8 cellular contexts compared by ENCODE assay signal in the genomic region with DNA sequence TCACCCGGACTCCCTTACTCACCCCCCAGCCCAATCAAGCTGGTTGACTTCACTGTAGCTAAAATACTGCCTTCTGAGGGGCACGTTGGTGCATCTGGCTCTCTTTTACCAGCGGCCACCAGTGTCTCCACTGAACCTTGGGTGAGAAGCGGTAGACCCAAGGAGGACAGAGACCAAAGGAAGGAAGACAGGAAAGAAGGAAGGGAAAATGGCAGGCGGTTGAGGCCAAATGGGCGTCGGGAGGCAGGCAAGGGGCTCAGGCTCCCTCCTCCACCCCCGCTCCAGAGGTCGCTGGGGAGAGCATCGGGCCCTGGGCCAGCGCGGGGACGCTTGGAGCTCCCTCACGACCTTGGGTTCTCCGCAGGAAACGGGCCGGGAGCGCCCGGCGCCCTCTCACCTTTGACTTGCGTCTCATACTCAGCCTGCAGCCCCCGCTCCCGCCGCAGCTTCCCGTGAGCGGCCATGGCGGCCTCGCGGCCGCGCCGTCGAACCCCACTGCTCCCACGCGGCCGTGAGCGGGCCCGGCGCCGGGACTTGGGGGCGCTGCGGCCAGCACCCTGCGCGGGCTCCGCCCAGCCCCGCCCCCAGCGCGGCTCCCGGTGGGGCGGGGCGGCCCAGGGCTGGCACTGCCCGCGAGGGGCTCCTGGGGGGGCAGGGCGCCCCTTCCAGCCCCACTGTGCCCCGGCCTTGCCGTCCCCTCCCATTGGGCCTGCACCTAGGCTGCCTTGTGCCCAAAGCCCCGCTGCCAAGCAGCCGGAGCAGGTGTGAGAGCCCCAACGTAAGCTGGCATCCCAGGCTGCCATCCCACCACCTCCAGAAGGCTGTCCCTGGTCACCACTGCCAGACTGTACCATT. TPM values are rescaled to one million over a fixed set of nuclear protein-coding genes. Genes with fewer than 3 reads are reported as not detected.
DNase-seq lines count a peak whose midpoint lies in the region; ATAC-seq and TF ChIP-seq lines count a peak whose summit lies in the region.

Gene ARHGAP4, minus strand, starts transcription at position 526 of the 855 bp plus-strand sequence. Its CDS starts 62 bp downstream, at position 464.

- DNase-seq in SK-N-SH (no peak), thoracic aorta (ENCODE audit: low spot score) (no peak), kidney glomerular epithelial cell (lab: John Stamatoyannopoulos, UW) (no peak)
- DNase-seq in T-helper 2 cell treated with Interferon-gamma antibody and Interleukin-4, amounts not matched to agents 5 μg/mL and 100 μg/mL, for 36 hours (ENCODE audit: low spot score) = peak; percentile 67

- peak within 1 kb of the TSS; percentile 98 for H3K4me3 Mint-ChIP-seq in T-helper 2 cell treated with Interferon-gamma antibody and Interleukin-4, amounts not matched to agents 5 μg/mL and 100 μg/mL, for 36 hours
- peak within 1 kb of the TSS; percentile 90 for H3K4me3 Mint-ChIP-seq in dendritic cell treated with granulocyte-macrophage colony-stimulating factor and Interleukin-4, amounts not matched to agents 40 ng/mL and 50 ng/mL, for 4 days

- POLR2A ChIA-PET in SK-N-SH (lab: Yijun Ruan, JAX) = interaction anchor here (0.9 to 2.0 kb wide), 3 partner anchors 8 to 18 kb away, joined by 3 to 9 read pairs (median 6); partner anchors contain the start of genes NAA10 and RENBP

- TF ChIP-seq RAD21 in SK-N-SH (IDR thresholded peaks at IDR 0.05; ENCODE audit: low read length) = no peak

- H3K27ac Mint-ChIP-seq in T-helper 2 cell treated with Interferon-gamma antibody and Interleukin-4, amounts not matched to agents 5 μg/mL and 100 μg/mL, for 36 hours = peak within 1 kb of the TSS; percentile 97
- H3K27ac Mint-ChIP-seq in dendritic cell treated with granulocyte-macrophage colony-stimulating factor and Interleukin-4, amounts not matched to agents 40 ng/mL and 50 ng/mL, for 4 days = peak within 1 kb of the TSS; percentile 95

- no peaks in the 10 kb centered on the region for H3K9me3 Mint-ChIP-seq in T-helper 2 cell treated with Interferon-gamma antibody and Interleukin-4, amounts not matched to agents 5 μg/mL and 100 μg/mL, for 36 hours
- no peaks in the 10 kb centered on the region for H3K9me3 Mint-ChIP-seq in dendritic cell treated with granulocyte-macrophage colony-stimulating factor and Interleukin-4, amounts not matched to agents 40 ng/mL and 50 ng/mL, for 4 days

- TF ChIP-seq EP300 in SK-N-SH (IDR thresholded peaks at IDR 0.05; ENCODE audit: borderline replicate concordance in 1 of 2, low read depth in 1 of 2, low read length in 1 of 2) = no peak

- peak within 1 kb of the TSS; percentile 71 to 94 for H3K4me3 ChIP-seq in SK-N-SH (ENCODE audit: low read depth in 2 of 2, low read length in 1 of 2)
- H3K4me3 ChIP-seq in mucosa of stomach (ENCODE audit: low read length) = peak within 1 kb of the TSS; percentile 51
- peak within 1 kb of the TSS; percentile 85 for H3K4me3 ChIP-seq in thoracic aorta

- H2AFZ ChIP-seq in SK-N-SH (ENCODE audit: low read depth) = no peak within 1 kb of the TSS

- peak within 1 kb of the TSS; percentile 97 for H3K27ac ChIP-seq in SK-N-SH (ENCODE audit: low read depth in 2 of 2, low read length in 1 of 2)
- H3K27ac ChIP-seq in thoracic aorta = peak within 1 kb of the TSS; percentile 92 to 96

- peaks cover 0 to 71% of the 10 kb centered on the region in 2 experiments; a peak in 1 of 4 replicates for H3K4me1 ChIP-seq in SK-N-SH (ENCODE audit: control insufficient read depth in 1 of 2, insufficient read depth in 2 of 2, low read depth in 1 of 2, low read length in 1 of 2)
- peaks cover 18% of the 10 kb centered on the region for H3K4me1 ChIP-seq in mucosa of stomach (ENCODE audit: control insufficient read depth, insufficient read depth, low read length)
- H3K4me1 ChIP-seq in thoracic aorta (ENCODE audit: control insufficient read depth in 1 of 2, low read depth in 2 of 2) = peaks cover 0 to 10% of the 10 kb centered on the region in 2 donors

- ATAC-seq in SK-N-SH treated with all-trans-retinoic acid at 6 μM for 48 hours (no peak), thoracic aorta (ENCODE audit: insufficient number of reproducible peaks, low FRiP score, low read depth) (no peak), GM18867 (IDR thresholded peaks at IDR 0.05; ENCODE audit: unreplicated experiment) (no peak)

- H3K9me3 ChIP-seq in SK-N-SH (no peaks in the 10 kb centered on the region), mucosa of stomach (ENCODE audit: control insufficient read depth, low read length) (no peaks in the 10 kb centered on the region), thoracic aorta (no peaks in the 10 kb centered on the region)

- no peaks in the 10 kb centered on the region; the same call in 1 of the 2 replicates for H3K79me2 ChIP-seq in SK-N-SH (ENCODE audit: insufficient read depth)

- peak within 1 kb of the TSS; percentile 99 for H3K4me2 ChIP-seq in SK-N-SH

- CTCF ChIA-PET in SK-N-SH (lab: Yijun Ruan, JAX) = interaction anchor here (0.5 to 16.7 kb wide), 7 partner anchors 9 to 324 kb away, joined by 3 to 271 read pairs (median 3); partner anchors contain the start of genes NAA10 and RENBP

- peaks cover 0 to 17% of the 10 kb centered on the region in 2 experiments for H3K36me3 ChIP-seq in SK-N-SH (replicated peaks in 1 of 2; ENCODE audit: control insufficient read depth in 1 of 2, insufficient read depth in 2 of 2, low read length in 1 of 2)
- no peaks in the 10 kb centered on the region for H3K36me3 ChIP-seq in mucosa of stomach (ENCODE audit: control insufficient read depth, insufficient read depth, low read length)
- H3K36me3 ChIP-seq in thoracic aorta = peaks cover 1% of the 10 kb centered on the region

- intact Hi-C loops in dendritic cell treated with granulocyte-macrophage colony-stimulating factor and Interleukin-4, amounts not matched to agents 40 ng/mL and 50 ng/mL, for 4 days (cut with micrococcal nuclease) = loop anchor here (1.0 kb wide), 1 partner anchor 132 kb away; the partner anchor contains the start of genes IDH3G and SSR4

- H3K27me3 Mint-ChIP-seq in T-helper 2 cell treated with Interferon-gamma antibody and Interleukin-4, amounts not matched to agents 5 μg/mL and 100 μg/mL, for 36 hours (ENCODE audit: low read depth) = no peaks in the 10 kb centered on the region
- no peaks in the 10 kb centered on the region for H3K27me3 Mint-ChIP-seq in dendritic cell treated with granulocyte-macrophage colony-stimulating factor and Interleukin-4, amounts not matched to agents 40 ng/mL and 50 ng/mL, for 4 days

- 73% methylated on average over 22 of the region's 59 CpGs for WGBS in SK-N-SH (ENCODE audit: low lambda C conversion rate)

- H3K9ac ChIP-seq in SK-N-SH (peak within 1 kb of the TSS; percentile 99; the same call in 1 of the 2 replicates), mucosa of stomach (ENCODE audit: low read length) (peak within 1 kb of the TSS; percentile 92)

- no peaks in the 10 kb centered on the region for H3K9me2 ChIP-seq in SK-N-SH

- peaks cover 25% of the 10 kb centered on the region for H3K4me1 Mint-ChIP-seq in T-helper 2 cell treated with Interferon-gamma antibody and Interleukin-4, amounts not matched to agents 5 μg/mL and 100 μg/mL, for 36 hours (ENCODE audit: low read depth)
- H3K4me1 Mint-ChIP-seq in dendritic cell treated with granulocyte-macrophage colony-stimulating factor and Interleukin-4, amounts not matched to agents 40 ng/mL and 50 ng/mL, for 4 days (ENCODE audit: low read depth) = peaks cover 59% of the 10 kb centered on the region

- H4K20me1 ChIP-seq in SK-N-SH (ENCODE audit: insufficient read depth) = peaks cover 10% of the 10 kb centered on the region

- H3K27me3 ChIP-seq in SK-N-SH (ENCODE audit: insufficient read depth) (peaks cover 7% of the 10 kb centered on the region; the same call in 1 of the 2 replicates), mucosa of stomach (ENCODE audit: control insufficient read depth, insufficient read depth, low read length) (no peaks in the 10 kb centered on the region), thoracic aorta (replicated peaks; ENCODE audit: insufficient read depth) (no peaks in the 10 kb centered on the region)

- peaks cover 19% of the 10 kb centered on the region for H3F3A ChIP-seq in SK-N-SH (replicated peaks; ENCODE audit: insufficient read depth)

- TF ChIP-seq CTCF in SK-N-SH (IDR thresholded peaks at IDR 0.05) (no peak), thoracic aorta (IDR thresholded peaks at IDR 0.05) (no peak)

- H3K36me3 Mint-ChIP-seq in T-helper 2 cell treated with Interferon-gamma antibody and Interleukin-4, amounts not matched to agents 5 μg/mL and 100 μg/mL, for 36 hours (ENCODE audit: low read depth) = peaks cover 34% of the 10 kb centered on the region
- H3K36me3 Mint-ChIP-seq in dendritic cell treated with granulocyte-macrophage colony-stimulating factor and Interleukin-4, amounts not matched to agents 40 ng/mL and 50 ng/mL, for 4 days (ENCODE audit: low read depth) = peaks cover 75% of the 10 kb centered on the region

TF ChIP-seq in SK-N-SH, 30 proteins besides CTCF, POLR2A, EP300 and RAD21:
- TF ChIP-seq, protein P1, sequence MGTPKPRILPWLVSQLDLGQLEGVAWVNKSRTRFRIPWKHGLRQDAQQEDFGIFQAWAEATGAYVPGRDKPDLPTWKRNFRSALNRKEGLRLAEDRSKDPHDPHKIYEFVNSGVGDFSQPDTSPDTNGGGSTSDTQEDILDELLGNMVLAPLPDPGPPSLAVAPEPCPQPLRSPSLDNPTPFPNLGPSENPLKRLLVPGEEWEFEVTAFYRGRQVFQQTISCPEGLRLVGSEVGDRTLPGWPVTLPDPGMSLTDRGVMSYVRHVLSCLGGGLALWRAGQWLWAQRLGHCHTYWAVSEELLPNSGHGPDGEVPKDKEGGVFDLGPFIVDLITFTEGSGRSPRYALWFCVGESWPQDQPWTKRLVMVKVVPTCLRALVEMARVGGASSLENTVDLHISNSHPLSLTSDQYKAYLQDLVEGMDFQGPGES (IDR thresholded peaks at IDR 0.05; ENCODE audit: low read depth, low read length) = no peak

TF ChIP-seq in SK-N-SH treated with all-trans-retinoic acid at 6 μM for 48 hours, 23 proteins besides CTCF, POLR2A, EP300 and RAD21 (continues in another document):
- TF ChIP-seq ISL1 (CRISPR knock-in tag; IDR thresholded peaks at IDR 0.05) = no peak
- TF ChIP-seq RARB (CRISPR knock-in tag; IDR thresholded peaks at IDR 0.05) = no peak
- TF ChIP-seq ESRRG (CRISPR knock-in tag; IDR thresholded peaks at IDR 0.05) = no peak

RNA-seq across cellular contexts. Expression of gene ARHGAP4, which starts in this region (rescaled TPM):
- polyA plus RNA-seq in SK-N-SH (2012; rRNA removed) = 1.6 and 2.2 TPM in 2 replicates
- 0.45 and 0.94 TPM in 2 replicates for polyA plus RNA-seq in SK-N-SH (2012; cell fraction: cytosol; rRNA removed)
- 15.6 and 25.4 TPM in 2 replicates for polyA plus RNA-seq in SK-N-SH (2012; cell fraction: nucleus; rRNA removed)
- 10 to 100 TPM; 31.7 to 92.1 TPM for total RNA-seq in thoracic aorta
